ENCODE assay signal across 8 cellular contexts in the genomic region with DNA sequence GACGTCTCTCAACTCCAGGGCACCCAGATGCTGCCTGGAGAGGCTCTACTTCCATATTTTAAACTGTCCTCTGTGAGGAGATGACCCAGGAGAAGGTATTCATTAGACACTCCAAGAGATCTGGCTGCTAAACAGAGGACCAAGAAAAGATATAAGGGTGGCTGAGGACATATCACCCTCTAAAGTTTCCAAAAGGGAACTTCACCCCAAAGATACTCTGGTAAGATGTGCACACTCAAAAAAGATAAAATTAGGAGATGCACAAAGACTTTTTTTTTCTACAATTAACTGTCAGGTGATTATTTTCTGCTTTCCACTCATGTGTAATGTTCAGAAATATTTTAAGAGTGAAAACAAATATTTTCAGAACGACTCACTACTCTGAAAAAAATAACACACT. TPM values are rescaled to one million over a fixed set of nuclear protein-coding genes. Genes with fewer than 3 reads are reported as not detected.
A peak's percentile ranks its signal among the peaks of the same experiment; 100 is the strongest.
DNase-seq lines count a peak whose midpoint lies in the region; ATAC-seq, FAIRE-seq and TF ChIP-seq lines count a peak whose summit lies in the region.

No MANE protein-coding gene starts in this region.

- H3K9me3 ChIP-seq in Caco-2 (peaks cover 7% of the 10 kb centered on the region; the same call in 1 of the 2 replicates), K562 (replicated peaks; ENCODE audit: control insufficient read depth, insufficient read depth, low read depth, low read length) (peaks cover 7% of the 10 kb centered on the region; the same call in 1 of the 2 replicates)

- peaks cover 23% of the 10 kb centered on the region for H3K36me3 Mint-ChIP-seq in Caco-2 (ENCODE audit: insufficient read depth, unreplicated experiment)
- H3K36me3 Mint-ChIP-seq in naive thymus-derived CD8-positive, alpha-beta T cell: peaks cover 0 to 18% (median 13%) of the 10 kb centered on the region in 3 donors

- no peak overlapping the region; the same call in 1 of the 2 replicates for H3K4me2 ChIP-seq in K562 (ENCODE audit: insufficient read depth, low read length)

- no peaks in the 10 kb centered on the region for H3K27me3 Mint-ChIP-seq in Caco-2 (ENCODE audit: insufficient read depth, unreplicated experiment)
- peaks cover 0 to 5% (median 0%) of the 10 kb centered on the region in 5 donors for H3K27me3 Mint-ChIP-seq in naive thymus-derived CD8-positive, alpha-beta T cell

- H2AFZ ChIP-seq in K562 (ENCODE audit: low read depth, low read length): no peak overlapping the region

- H4K20me1 ChIP-seq in K562 (replicated peaks; ENCODE audit: control insufficient read depth, insufficient read depth, low read length): no peaks in the 10 kb centered on the region

- no peak for TF ChIP-seq POLR2A in K562 (conservative IDR thresholded peaks at IDR 0.05)

- CTCF ChIA-PET in Caco-2 (lab: Charles Lee): no interaction called here
- CTCF ChIA-PET in K562 (lab: Yijun Ruan, JAX; ENCODE audit: low intra/inter-chr PET ratio): interaction anchor here (0.6 kb wide), 1 partner anchor 93 kb away, joined by 6 read pairs; no protein-coding TSS in a partner anchor

- H3K27ac Mint-ChIP-seq in Caco-2 (ENCODE audit: unreplicated experiment): peak overlapping the region; percentile 94
- peak overlapping the region in 8 of 10 donors; percentile 0 to 85 (median 68) for H3K27ac Mint-ChIP-seq in naive thymus-derived CD8-positive, alpha-beta T cell

- H3K4me3 ChIP-seq in Caco-2 (ENCODE audit: low read depth, low read length) (peak overlapping the region; percentile 93; the same call in 1 of the 2 replicates), K562 (peak overlapping the region; percentile 80; the same call in 1 of the 2 replicates)

- BruUV-seq in Caco-2 (replicated peaks; lab: Mats Ljungman, UMichigan) (no TSS peak), K562 (replicated peaks; lab: Mats Ljungman, UMichigan) (no TSS peak)

- intact Hi-C loops in Caco-2 (cut with micrococcal nuclease; ENCODE audit: unreplicated experiment) (no loop called here), K562 (cut with micrococcal nuclease) (loop anchor here (5.0 kb wide), 1 partner anchor 170 kb away; no protein-coding TSS in a partner anchor)

- 35% methylated on average over 2 of the region's 2 CpGs for WGBS in K562 (ENCODE audit: insufficient coverage, low coverage, missing lambda C conversion rate)

- H3K4me3 Mint-ChIP-seq in Caco-2 (ENCODE audit: unreplicated experiment): peak overlapping the region; percentile 75
- peak overlapping the region in 9 of 10 donors; percentile 88 to 95 (median 91) for H3K4me3 Mint-ChIP-seq in naive thymus-derived CD8-positive, alpha-beta T cell

- H3K9ac ChIP-seq in K562 (ENCODE audit: insufficient read depth in 1 of 2, low read depth in 2 of 2, low read length in 2 of 2): peak overlapping the region in 1 of 2 experiments; percentile 93; a peak in 1 of 4 replicates

- H3K79me2 ChIP-seq in K562 (ENCODE audit: control insufficient read depth, insufficient read depth, low read length): peaks cover 49% of the 10 kb centered on the region

- H3K36me3 ChIP-seq in Caco-2 (ENCODE audit: control insufficient read depth, insufficient read depth, low read length): no peaks in the 10 kb centered on the region; the same call in 1 of the 2 replicates
- no peaks in the 10 kb centered on the region; the same call in 2 of the 3 replicates for H3K36me3 ChIP-seq in K562 (ENCODE audit: control insufficient read depth, insufficient read depth, low read length)

- TF ChIP-seq CTCF in Caco-2 (IDR thresholded peaks at IDR 0.05; ENCODE audit: insufficient read depth in 1 of 2, low read depth in 1 of 2, low read length in 1 of 2, severe bottlenecking in 1 of 2, unreplicated experiment in 1 of 2) (no peak), K562 (IDR thresholded peaks at IDR 0.05 in 2 of 3, conservative IDR thresholded peaks at IDR 0.05 in 1 of 3; ENCODE audit: insufficient read depth in 2 of 3, low read depth in 1 of 3, low read length in 3 of 3) (peak in 1 of 3 experiments; percentile 8; a peak in 1 of 6 replicates)

- no peak for FAIRE-seq in K562 (lab: Jason Lieb, UNC)

- H3K9me1 ChIP-seq in K562 (ENCODE audit: control insufficient read depth, insufficient read depth, low read length): no peaks in the 10 kb centered on the region

- no peak for TF ChIP-seq EP300 in K562 (IDR thresholded peaks at IDR 0.05; ENCODE audit: low read length)

- POLR2A ChIA-PET in Caco-2 (lab: Charles Lee): no interaction called here
- POLR2A ChIA-PET in K562 (lab: Yijun Ruan, JAX): no interaction called here
- POLR2A ChIA-PET in naive thymus-derived CD8-positive, alpha-beta T cell (lab: Charles Lee): no interaction called here

- no peak for ATAC-seq in K562
- ATAC-seq in naive thymus-derived CD8-positive, alpha-beta T cell: no peak
- ATAC-seq in HG03457 (IDR thresholded peaks at IDR 0.05; ENCODE audit: unreplicated experiment): no peak
- no peak for ATAC-seq in GM19324 (IDR thresholded peaks at IDR 0.05; ENCODE audit: low FRiP score, unreplicated experiment)

- DNase-seq in Caco-2: no peak
- DNase-seq in Kasumi-1 (lab: John Stamatoyannopoulos, UW): peak; percentile 37 to 57
- DNase-seq in K562 (ENCODE audit: extremely low read depth in 1 of 4, low spot score in 3 of 4): peak in 1 of 4 experiments; percentile 12
- DNase-seq in naive thymus-derived CD8-positive, alpha-beta T cell: no peak
- DNase-seq in DMS114 treated with DMSO at 0.1 percent for 48 hours (lab: John Stamatoyannopoulos, UW; ENCODE audit: unreplicated experiment): no peak
- DNase-seq in UCSD-AML1 (lab: John Stamatoyannopoulos, UW; ENCODE audit: unreplicated experiment): no peak

- in situ Hi-C loops in K562 (cut with MboI): no loop called here

- H3K4me1 ChIP-seq in Caco-2 (peaks cover 5% of the 10 kb centered on the region; the same call in 1 of the 2 replicates), K562 (replicated peaks in 1 of 2; ENCODE audit: control insufficient read depth in 2 of 2, insufficient read depth in 2 of 2, low read length in 2 of 2) (peaks cover 8 to 11% of the 10 kb centered on the region in 2 experiments; a peak in 4 of 5 replicates)

- H3K9me3 Mint-ChIP-seq in Caco-2 (ENCODE audit: unreplicated experiment): peaks cover 29% of the 10 kb centered on the region
- peaks cover 0 to 36% (median 11%) of the 10 kb centered on the region in 9 donors for H3K9me3 Mint-ChIP-seq in naive thymus-derived CD8-positive, alpha-beta T cell

- peaks cover 13% of the 10 kb centered on the region for H3K4me1 Mint-ChIP-seq in Caco-2 (ENCODE audit: low read depth, unreplicated experiment)
- peaks cover 7 to 29% (median 22%) of the 10 kb centered on the region in 4 donors for H3K4me1 Mint-ChIP-seq in naive thymus-derived CD8-positive, alpha-beta T cell

- H3K27me3 ChIP-seq in Caco-2 (replicated peaks; ENCODE audit: control insufficient read depth, insufficient read depth, low read length): no peaks in the 10 kb centered on the region
- no peaks in the 10 kb centered on the region for H3K27me3 ChIP-seq in K562 (ENCODE audit: control insufficient read depth in 2 of 2, insufficient read depth in 2 of 2, low read length in 2 of 2)

- peak in 1 of 2 experiments; percentile 27; a peak in 1 of 4 replicates for TF ChIP-seq RAD21 in K562 (CRISPR knock-in tag; conservative IDR thresholded peaks at IDR 0.05 in 1 of 2, IDR thresholded peaks at IDR 0.05 in 1 of 2)

- no peak overlapping the region for H3K27ac ChIP-seq in K562 (ENCODE audit: extremely low read depth, low read depth, low read length)

TF ChIP-seq in K562, 482 proteins besides CTCF, POLR2A, EP300 and RAD21 (continues in another document):
- no peak for TF ChIP-seq ZNF316 (IDR thresholded peaks at IDR 0.05)

RNA-seq across cellular contexts. Expression of a gene that starts 1.4 kb away (rescaled TPM):
- 5.8 and 6.0 TPM in 2 replicates for total RNA-seq in Caco-2 (2022)
- total RNA-seq in K562 (2011; cell fraction: chromatin; rRNA removed; ENCODE audit: low replicate concordance): 4.5 and 17.1 TPM in 2 replicates
- total RNA-seq in K562 (2011; cell fraction: nucleolus; rRNA removed): 2.8 and 5.1 TPM in 2 replicates
- total RNA-seq in K562 (2011; cell fraction: nucleoplasm; rRNA removed): 6.5 and 7.7 TPM in 2 replicates
- 6.7 and 8.9 TPM in 2 replicates for total RNA-seq in K562 (2014; rRNA removed)
- 14.5 and 17.8 TPM in 2 replicates for total RNA-seq in K562 (2014; rRNA removed; fragmentation: Illumina TruSeq; extraction: Trizol)
- total RNA-seq in K562 (2015; rRNA removed; fragmentation: Illumina TruSeq; extraction: Trizol): 10.3 and 11.2 TPM in 2 replicates
- total RNA-seq in K562 (2021): 7.1 and 7.9 TPM in 2 replicates
- 9.7 and 11.8 TPM in 2 replicates for polyA plus RNA-seq in K562 (2011; rRNA removed)
- 1.1 and 2.6 TPM in 2 replicates for polyA plus RNA-seq in K562 (2011; cell fraction: cytosol; rRNA removed)
- polyA plus RNA-seq in K562 (2011; cell fraction: nucleus; rRNA removed): 2.7 and 4.4 TPM in 2 replicates
- 5.9 and 6.1 TPM in 2 replicates for polyA plus RNA-seq in K562 (2012)
- 11.1 and 12.4 TPM in 2 replicates for polyA plus RNA-seq in K562 (2014; fragmentation: Illumina TruSeq; extraction: Trizol)
- polyA plus RNA-seq in K562 (2014; fragmentation: Nextera tagmentation; extraction: Ambion mirVana): 10 to 100 TPM; 17.3 to 23.4 TPM
- polyA plus RNA-seq in K562 (2014; rRNA removed): 8.2 and 8.7 TPM in 2 replicates
- 11.7 and 13.9 TPM in 2 replicates for polyA minus RNA-seq in K562 (2011; rRNA and poly(A)+ RNA removed)
- 3.2 and 4.0 TPM in 2 replicates for polyA minus RNA-seq in K562 (2011; cell fraction: cytosol; rRNA and poly(A)+ RNA removed)
- polyA minus RNA-seq in K562 (2011; cell fraction: nucleus; rRNA and poly(A)+ RNA removed): 3.4 and 6.0 TPM in 2 replicates
- 1 to 10 TPM; 1.9 to 2.5 TPM for total RNA-seq in naive thymus-derived CD8-positive, alpha-beta T cell
- polyA plus RNA-seq in naive thymus-derived CD8-positive, alpha-beta T cell: 1 to 10 TPM in 2 of 3 donors, under 1 TPM in 1; 0.42 to 1.4 (median 1.2) TPM

RNA-seq across cellular contexts. Expression of a gene that starts 26.9 kb away (rescaled TPM):
- 8.3 and 9.1 TPM in 2 replicates for total RNA-seq in Caco-2 (2022)
- total RNA-seq in K562 (2011; cell fraction: chromatin; rRNA removed; ENCODE audit: low replicate concordance): 15.0 and 38.1 TPM in 2 replicates
- total RNA-seq in K562 (2011; cell fraction: nucleolus; rRNA removed): 14.7 and 18.0 TPM in 2 replicates
- 13.5 and 16.2 TPM in 2 replicates for total RNA-seq in K562 (2011; cell fraction: nucleoplasm; rRNA removed)
- total RNA-seq in K562 (2014; rRNA removed): 9.8 and 10.9 TPM in 2 replicates
- total RNA-seq in K562 (2014; rRNA removed; fragmentation: Illumina TruSeq; extraction: Trizol): 18.3 and 21.1 TPM in 2 replicates
- total RNA-seq in K562 (2015; rRNA removed; fragmentation: Illumina TruSeq; extraction: Trizol): 14.4 and 16.1 TPM in 2 replicates
- 8.0 and 10.2 TPM in 2 replicates for total RNA-seq in K562 (2021)
- 8.2 and 10.9 TPM in 2 replicates for polyA plus RNA-seq in K562 (2011; rRNA removed)
- 5.2 and 5.7 TPM in 2 replicates for polyA plus RNA-seq in K562 (2011; cell fraction: cytosol; rRNA removed)
- 3.2 and 3.9 TPM in 2 replicates for polyA plus RNA-seq in K562 (2011; cell fraction: nucleus; rRNA removed)
- 6.4 and 8.0 TPM in 2 replicates for polyA plus RNA-seq in K562 (2012)
- 10.3 and 12.1 TPM in 2 replicates for polyA plus RNA-seq in K562 (2014; fragmentation: Illumina TruSeq; extraction: Trizol)
- polyA plus RNA-seq in K562 (2014; fragmentation: Nextera tagmentation; extraction: Ambion mirVana): 1 to 10 TPM; 5.3 to 6.3 TPM
- 8.2 and 9.2 TPM in 2 replicates for polyA plus RNA-seq in K562 (2014; rRNA removed)
- polyA minus RNA-seq in K562 (2011; rRNA and poly(A)+ RNA removed): 15.3 and 21.4 TPM in 2 replicates
- 4.2 and 5.3 TPM in 2 replicates for polyA minus RNA-seq in K562 (2011; cell fraction: cytosol; rRNA and poly(A)+ RNA removed)
- polyA minus RNA-seq in K562 (2011; cell fraction: nucleus; rRNA and poly(A)+ RNA removed): 9.8 and 17.3 TPM in 2 replicates
- 10 to 100 TPM; 18.3 to 24.4 TPM for total RNA-seq in naive thymus-derived CD8-positive, alpha-beta T cell
- 10 to 100 TPM; 10.9 to 29.7 (median 18.2) TPM for polyA plus RNA-seq in naive thymus-derived CD8-positive, alpha-beta T cell

Comparison
In these comparisons a context has a peak if more than half of its experiments do, and no peak if none do; other contexts are left out.
1. DNase-seq: peak in Kasumi-1 (2 of 2); none in Caco-2 (0 of 2), naive thymus-derived CD8-positive, alpha-beta T cell (0 of 10), DMS114 treated with DMSO at 0.1 percent for 48 hours (single experiment) and UCSD-AML1 (single experiment).